In the genomic region with DNA sequence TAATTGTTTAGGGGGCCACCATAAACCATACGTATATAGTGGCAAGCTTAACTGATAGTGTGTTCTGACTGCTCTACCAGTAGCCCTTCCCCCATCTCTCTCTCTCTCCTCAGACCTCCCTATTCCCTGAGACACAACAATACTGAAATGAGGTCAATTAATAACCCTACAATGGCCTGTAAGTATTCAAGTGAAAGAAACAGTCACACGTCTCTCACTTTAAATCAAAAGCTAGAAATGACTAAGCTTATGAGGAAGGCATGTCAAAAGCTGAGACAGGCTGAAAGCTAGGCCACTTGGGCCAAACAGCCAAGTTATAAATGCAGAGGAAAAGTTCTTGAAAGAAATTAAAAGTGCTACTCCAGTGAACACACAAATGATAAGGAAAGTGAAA, we compare ENCODE assay signal across 10 cellular contexts.
DNase-seq lines count a peak whose midpoint lies in the region; ATAC-seq and TF ChIP-seq lines count a peak whose summit lies in the region.
"Had no signal": no experiment of that assay in that cellular context is flagged by ENCODE, and none has a peak within 500 bp of the region (broad histone marks: within the 10 kb centered on the region; RNA-seq: fewer than 3 reads in every experiment).

No MANE protein-coding gene starts in this region.

- H3K9me3 Mint-ChIP-seq in natural killer cell treated with Interleukin-12 subunit alpha and Interleukin-12 subunit beta and Interleukin-15 and Interleukin-18, amount 100 ng/mL, for 72 hours, result no peaks in the 10 kb centered on the region
- H3K9me3 Mint-ChIP-seq in natural killer cell, result no peaks in the 10 kb centered on the region
- no peaks in the 10 kb centered on the region for H3K9me3 Mint-ChIP-seq in stimulated activated naive CD8-positive, alpha-beta T cell treated with anti-CD3 and anti-CD28 coated beads, Interleukin-15, Interleukin-2, amounts not matched to agents 100 ng/mL and 50 ng/mL, for 24 hours
- H3K9me3 Mint-ChIP-seq: endodermal cell had no signal

- TF ChIP-seq CTCF in natural killer cell (IDR thresholded peaks at IDR 0.05), result no peak

- intact Hi-C loops in natural killer cell (cut with micrococcal nuclease), result no loop called here

- ATAC-seq in natural killer cell treated with Interleukin-12 subunit alpha and Interleukin-12 subunit beta and Interleukin-15 and Interleukin-18, amount 100 ng/mL, for 72 hours, result peak; percentile 38 to 83
- ATAC-seq in natural killer cell (no peak), HG02678 (IDR thresholded peaks at IDR 0.05; ENCODE audit: unreplicated experiment) (peak; percentile 85), HG03520 (IDR thresholded peaks at IDR 0.05; ENCODE audit: unreplicated experiment) (peak; percentile 78)

- H3K4me3 Mint-ChIP-seq in natural killer cell treated with Interleukin-12 subunit alpha and Interleukin-12 subunit beta and Interleukin-15 and Interleukin-18, amount 100 ng/mL, for 72 hours, result peak overlapping the region; percentile 0
- no peak overlapping the region for H3K4me3 Mint-ChIP-seq in natural killer cell
- no peak overlapping the region for H3K4me3 Mint-ChIP-seq in stimulated activated naive CD8-positive, alpha-beta T cell treated with anti-CD3 and anti-CD28 coated beads, Interleukin-15, Interleukin-2, amounts not matched to agents 100 ng/mL and 50 ng/mL, for 24 hours
- H3K4me3 Mint-ChIP-seq: endodermal cell had no signal

- no peak for DNase-seq in natural killer cell treated with Interleukin-12 subunit alpha and Interleukin-12 subunit beta and Interleukin-15 and Interleukin-18, amount 100 ng/mL, for 72 hours (ENCODE audit: low spot score)
- no peak for DNase-seq in natural killer cell
- DNase-seq in dermis blood vessel endothelial cell, result no peak
- DNase-seq in NOMO-1 (lab: John Stamatoyannopoulos, UW; ENCODE audit: unreplicated experiment in 2 of 2), result no peak
- no peak for DNase-seq in activated CD4-positive, alpha-beta T cell treated with anti-CD3 and anti-CD28 coated beads, Interleukin-2, amount 50 U/mL, for 1 hour
- DNase-seq: NCI-H446 treated with DMSO at 0.1 percent for 48 hours had no signal

- H3K4me1 Mint-ChIP-seq in natural killer cell treated with Interleukin-12 subunit alpha and Interleukin-12 subunit beta and Interleukin-15 and Interleukin-18, amount 100 ng/mL, for 72 hours (ENCODE audit: low read depth in 2 of 2), result peaks cover 0 to 17% of the 10 kb centered on the region in 2 donors
- H3K4me1 Mint-ChIP-seq in natural killer cell, result peaks cover 0 to 4% of the 10 kb centered on the region in 2 donors
- peaks cover 22% of the 10 kb centered on the region for H3K4me1 Mint-ChIP-seq in stimulated activated naive CD8-positive, alpha-beta T cell treated with anti-CD3 and anti-CD28 coated beads, Interleukin-15, Interleukin-2, amounts not matched to agents 100 ng/mL and 50 ng/mL, for 24 hours (ENCODE audit: low read depth)

- no peak overlapping the region for H3K27ac Mint-ChIP-seq in natural killer cell treated with Interleukin-12 subunit alpha and Interleukin-12 subunit beta and Interleukin-15 and Interleukin-18, amount 100 ng/mL, for 72 hours
- H3K27ac Mint-ChIP-seq in natural killer cell, result no peak overlapping the region
- peak overlapping the region; percentile 24 for H3K27ac Mint-ChIP-seq in stimulated activated naive CD8-positive, alpha-beta T cell treated with anti-CD3 and anti-CD28 coated beads, Interleukin-15, Interleukin-2, amounts not matched to agents 100 ng/mL and 50 ng/mL, for 24 hours
- H3K27ac Mint-ChIP-seq: endodermal cell had no signal

- peaks cover 0 to 8% of the 10 kb centered on the region in 2 donors for H3K27me3 Mint-ChIP-seq in natural killer cell treated with Interleukin-12 subunit alpha and Interleukin-12 subunit beta and Interleukin-15 and Interleukin-18, amount 100 ng/mL, for 72 hours
- no peaks in the 10 kb centered on the region for H3K27me3 Mint-ChIP-seq in natural killer cell (ENCODE audit: low read depth in 2 of 2)
- no peaks in the 10 kb centered on the region for H3K27me3 Mint-ChIP-seq in stimulated activated naive CD8-positive, alpha-beta T cell treated with anti-CD3 and anti-CD28 coated beads, Interleukin-15, Interleukin-2, amounts not matched to agents 100 ng/mL and 50 ng/mL, for 24 hours

- no peaks in the 10 kb centered on the region for H3K36me3 Mint-ChIP-seq in natural killer cell treated with Interleukin-12 subunit alpha and Interleukin-12 subunit beta and Interleukin-15 and Interleukin-18, amount 100 ng/mL, for 72 hours
- H3K36me3 Mint-ChIP-seq in natural killer cell, result no peaks in the 10 kb centered on the region
- no peaks in the 10 kb centered on the region for H3K36me3 Mint-ChIP-seq in stimulated activated naive CD8-positive, alpha-beta T cell treated with anti-CD3 and anti-CD28 coated beads, Interleukin-15, Interleukin-2, amounts not matched to agents 100 ng/mL and 50 ng/mL, for 24 hours (ENCODE audit: low read depth)

Comparison
In these comparisons a context has a peak if more than half of its experiments do, and no peak if none do; other contexts are left out.
1. ATAC-seq: peak in natural killer cell treated with Interleukin-12 subunit alpha and Interleukin-12 subunit beta and Interleukin-15 and Interleukin-18, amount 100 ng/mL, for 72 hours (2 of 2), HG02678 (single experiment) and HG03520 (single experiment); none in natural killer cell (0 of 3).